Comparison of ENCODE assay signal across 8 cellular contexts in the genomic region with DNA sequence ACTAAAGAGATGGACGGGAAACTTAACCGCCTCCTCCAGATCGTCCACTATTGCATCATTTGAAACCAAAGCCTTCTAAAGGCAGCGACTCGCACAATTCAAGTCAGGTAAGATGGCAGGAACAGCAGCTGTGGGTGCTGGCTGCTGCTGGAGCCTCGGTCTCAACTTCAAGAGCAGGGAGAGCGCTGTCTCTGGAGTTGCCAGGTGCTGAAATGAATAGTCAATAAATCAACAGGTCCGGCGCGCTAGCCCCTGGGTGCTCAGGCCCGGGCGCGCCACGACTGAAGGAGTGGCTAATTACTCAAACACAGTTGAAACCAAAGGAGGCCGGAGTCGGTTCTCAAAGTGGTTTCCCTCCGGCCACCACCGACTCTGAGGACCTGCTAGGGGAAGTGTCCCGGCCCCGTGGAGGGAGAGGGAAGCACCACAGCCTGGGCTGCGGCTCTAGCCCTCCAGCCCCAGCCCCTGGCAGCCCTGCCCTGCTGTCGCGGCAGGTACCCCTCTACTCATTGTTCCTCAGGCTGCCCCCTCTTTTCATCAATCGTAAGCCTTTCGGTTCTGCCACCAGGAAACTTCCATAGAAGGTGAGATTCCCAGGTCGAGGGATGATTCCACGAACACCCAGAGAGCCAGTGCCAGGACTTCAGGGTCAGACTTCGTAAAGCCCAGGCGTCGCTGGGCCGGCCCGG. TPM values are rescaled to one million over a fixed set of nuclear protein-coding genes. Genes with fewer than 3 reads are reported as not detected.
DNase-seq lines count a peak whose midpoint lies in the region; ATAC-seq and TF ChIP-seq lines count a peak whose summit lies in the region.

No MANE protein-coding gene starts in this region.

- no peaks in the 10 kb centered on the region for H3K4me1 ChIP-seq in Panc1 (ENCODE audit: control insufficient read depth, insufficient read depth, low read length)
- H3K4me1 ChIP-seq in right cardiac atrium (ENCODE audit: control insufficient read depth, insufficient read depth, low read length): no peaks in the 10 kb centered on the region

- H3K36me3 Mint-ChIP-seq in activated naive CD8-positive, alpha-beta T cell treated with anti-CD3 and anti-CD28 coated beads, Interleukin-2, amount 50 U/mL, for 24 hours (ENCODE audit: low read depth): peaks cover 3% of the 10 kb centered on the region
- no peaks in the 10 kb centered on the region for H3K36me3 Mint-ChIP-seq in progenitor cell of endocrine pancreas (ENCODE audit: insufficient read depth)

- H3K27me3 ChIP-seq in GM06990 (replicated peaks; ENCODE audit: control insufficient read depth, insufficient read depth, low read length) (no peaks in the 10 kb centered on the region), Panc1 (ENCODE audit: control insufficient read depth, insufficient read depth, low read length) (no peaks in the 10 kb centered on the region), right cardiac atrium (ENCODE audit: control insufficient read depth, insufficient read depth) (no peaks in the 10 kb centered on the region)

- no peaks in the 10 kb centered on the region for H3K9me3 Mint-ChIP-seq in activated naive CD8-positive, alpha-beta T cell treated with anti-CD3 and anti-CD28 coated beads, Interleukin-2, amount 50 U/mL, for 24 hours
- no peaks in the 10 kb centered on the region for H3K9me3 Mint-ChIP-seq in progenitor cell of endocrine pancreas (ENCODE audit: low read depth)

- TF ChIP-seq CTCF in GM06990 (IDR thresholded peaks at IDR 0.05; ENCODE audit: insufficient read depth, low read length, poor library complexity, severe bottlenecking) (no peak), Panc1 (IDR thresholded peaks at IDR 0.05) (no peak), progenitor cell of endocrine pancreas (IDR thresholded peaks at IDR 0.05; ENCODE audit: unreplicated experiment) (no peak)

- peak overlapping the region; percentile 96 for H3K4me3 Mint-ChIP-seq in activated naive CD8-positive, alpha-beta T cell treated with anti-CD3 and anti-CD28 coated beads, Interleukin-2, amount 50 U/mL, for 24 hours
- H3K4me3 Mint-ChIP-seq in progenitor cell of endocrine pancreas (ENCODE audit: low read depth): peak overlapping the region; percentile 96

- peak overlapping the region; percentile 77 for H3K27ac Mint-ChIP-seq in activated naive CD8-positive, alpha-beta T cell treated with anti-CD3 and anti-CD28 coated beads, Interleukin-2, amount 50 U/mL, for 24 hours
- peak overlapping the region; percentile 79 for H3K27ac Mint-ChIP-seq in progenitor cell of endocrine pancreas

- WGBS in right cardiac atrium: 6% methylated on average over 32 of the region's 32 CpGs

- peaks cover 50% of the 10 kb centered on the region for H3K4me1 Mint-ChIP-seq in activated naive CD8-positive, alpha-beta T cell treated with anti-CD3 and anti-CD28 coated beads, Interleukin-2, amount 50 U/mL, for 24 hours
- H3K4me1 Mint-ChIP-seq in progenitor cell of endocrine pancreas (ENCODE audit: low read depth): peaks cover 16% of the 10 kb centered on the region

- ATAC-seq in Panc1: peak; percentile 21; the same call in 1 of the 2 replicates
- ATAC-seq in activated naive CD8-positive, alpha-beta T cell treated with anti-CD3 and anti-CD28 coated beads, Interleukin-2, amount 50 U/mL, for 24 hours: no peak
- ATAC-seq in right cardiac atrium: peak; percentile 32 to 61
- no peak for ATAC-seq in GM19328 (IDR thresholded peaks at IDR 0.05; ENCODE audit: unreplicated experiment)
- no peak for ATAC-seq in GM18861 (IDR thresholded peaks at IDR 0.05; ENCODE audit: unreplicated experiment)

- CTCF ChIA-PET in Panc1 (lab: Charles Lee): no interaction called here

- in situ Hi-C loops in Panc1 (cut with HindIII; ENCODE audit: low pct_unique_long_range_greater_than_20kb, low sequenced_read_pairs): no loop called here

- H3K9me3 ChIP-seq in Panc1 (ENCODE audit: control insufficient read depth, insufficient read depth, low read depth, low read length): no peaks in the 10 kb centered on the region
- no peaks in the 10 kb centered on the region for H3K9me3 ChIP-seq in right cardiac atrium (ENCODE audit: control insufficient read depth, low read length)

- H3K36me3 ChIP-seq in GM06990 (ENCODE audit: control insufficient read depth, insufficient read depth, low read length): no peaks in the 10 kb centered on the region
- no peaks in the 10 kb centered on the region; the same call in 1 of the 2 replicates for H3K36me3 ChIP-seq in Panc1 (ENCODE audit: control insufficient read depth, insufficient read depth, low read length)

- intact Hi-C loops in Panc1 (cut with micrococcal nuclease; ENCODE audit: unreplicated experiment): loop anchor here (10.0 kb wide), 1 partner anchor 119 kb away; a partner anchor contains a TSS
- intact Hi-C loops in right cardiac atrium (cut with DNase I): no loop called here

- POLR2A ChIA-PET in Panc1 (lab: Charles Lee): no interaction called here

- H3K4me3 ChIP-seq in GM06990 (replicated peaks; ENCODE audit: low read depth, low read length): peak overlapping the region; percentile 76
- H3K4me3 ChIP-seq in Panc1 (ENCODE audit: low read depth in 2 of 2, low read length in 2 of 2): peak overlapping the region; percentile 55 to 56
- peak overlapping the region; percentile 86 for H3K4me3 ChIP-seq in right cardiac atrium (ENCODE audit: low read length)

- no peaks in the 10 kb centered on the region for H3K27me3 Mint-ChIP-seq in activated naive CD8-positive, alpha-beta T cell treated with anti-CD3 and anti-CD28 coated beads, Interleukin-2, amount 50 U/mL, for 24 hours
- H3K27me3 Mint-ChIP-seq in progenitor cell of endocrine pancreas: peaks cover 5% of the 10 kb centered on the region

- BruUV-seq in Panc1 (replicated peaks; lab: Mats Ljungman, UMichigan): no TSS peak

- DNase-seq in GM06990 (ENCODE audit: extremely low read depth, insufficient read length) (peak; percentile 28), HT-29 (ENCODE audit: low spot score) (peak; percentile 78), Panc1 (ENCODE audit: low read depth, low spot score) (no peak), right cardiac atrium (peak; percentile 53 to 80 (median 74)), progenitor cell of endocrine pancreas (ENCODE audit: low spot score, unreplicated experiment) (peak; percentile 51)
- peak; percentile 31 for DNase-seq in activated naive CD8-positive, alpha-beta T cell treated with anti-CD3 and anti-CD28 coated beads, Interleukin-2, amount 50 U/mL, for 24 hours

- H3K27ac ChIP-seq in Panc1 (ENCODE audit: low read length): no peak overlapping the region
- peak overlapping the region; percentile 29 for H3K27ac ChIP-seq in right cardiac atrium (ENCODE audit: low read length)

RNA-seq across cellular contexts. Expression of a gene that starts 0.8 kb away (rescaled TPM):
- 3.7 and 3.9 TPM in 2 replicates for total RNA-seq in HT-29 (2014; rRNA removed; shearing (Covaris generic))
- total RNA-seq in Panc1 (2021; ENCODE audit: unreplicated experiment): 1.6 TPM
- polyA plus RNA-seq in Panc1 (2012; ENCODE audit: insufficient read length): 0.64 TPM
- total RNA-seq in right cardiac atrium: 1 to 10 TPM; 2.9 to 3.8 (median 3.3) TPM
- polyA plus RNA-seq in right cardiac atrium: 1.00 TPM
- total RNA-seq in progenitor cell of endocrine pancreas: 6.6 and 7.8 TPM in 2 replicates

Comparison
In these comparisons a context has a peak if more than half of its experiments do, and no peak if none do; other contexts are left out.
1. ATAC-seq: peak in Panc1 (single experiment) and right cardiac atrium (2 of 2); none in activated naive CD8-positive, alpha-beta T cell treated with anti-CD3 and anti-CD28 coated beads, Interleukin-2, amount 50 U/mL, for 24 hours (single experiment), GM19328 (single experiment) and GM18861 (single experiment).
2. Peak in every context shown above with its lines, with median percentiles within 50 percentile points of each other: H3K4me3 ChIP-seq.